In genomic region chr1:996851-997727, GRCh38 we compare ENCODE assay signal across 23 cellular contexts. TPM values are rescaled to one million over a fixed set of nuclear protein-coding genes. Genes with fewer than 3 reads are reported as not detected.
DNase-seq lines count a peak whose midpoint lies in the region; ATAC-seq, FAIRE-seq and TF ChIP-seq lines count a peak whose summit lies in the region.
"Had no signal": no experiment of that assay in that cellular context is flagged by ENCODE, and none has a peak within 500 bp of the region (broad histone marks: within the 10 kb centered on the region; RNA-seq: fewer than 3 reads in every experiment).

No MANE protein-coding gene starts in this region.

- peaks cover 0 to 9% (median 0%) of the 10 kb centered on the region in 9 donors for H3K36me3 ChIP-seq in heart right ventricle
- no peaks in the 10 kb centered on the region for H3K36me3 ChIP-seq in astrocyte (ENCODE audit: insufficient read depth, low read length)
- no peaks in the 10 kb centered on the region for H3K36me3 ChIP-seq in mucosa of descending colon (ENCODE audit: low read depth)
- no peaks in the 10 kb centered on the region for H3K36me3 ChIP-seq in uterus
- H3K36me3 ChIP-seq: lower lobe of right lung, stomach had no signal

- intact Hi-C loops in right cardiac atrium (cut with DNase I) = no loop called here
- intact Hi-C loops in heart right ventricle (cut with DNase I) = no loop called here
- intact Hi-C loops in mucosa of descending colon (cut with DNase I, micrococcal nuclease) = no loop called here
- intact Hi-C loops in uterus (cut with DNase I; ENCODE audit: low total_unique reads) = no loop called here

- peak overlapping the region; percentile 97 for H3K9ac ChIP-seq in astrocyte (ENCODE audit: low read length)

- no peaks in the 10 kb centered on the region for H3K79me2 ChIP-seq in astrocyte (ENCODE audit: insufficient read depth, low read length)

- H2AFZ ChIP-seq in astrocyte (ENCODE audit: low read depth, low read length) = no peak overlapping the region

- peak; percentile 15 to 59 (median 51) for DNase-seq in right cardiac atrium
- no peak for DNase-seq in heart right ventricle
- DNase-seq in astrocyte (ENCODE audit: low read depth) = no peak
- peak in 2 of 3 donors; percentile 25 to 48 for DNase-seq in mucosa of descending colon
- DNase-seq in inferior parietal cortex (ENCODE audit: extremely low spot score) = no peak
- DNase-seq in uterus = no peak
- no peak for DNase-seq in NK-92 treated with Interleukin-12 subunit alpha and Interleukin-12 subunit beta, amount 100 ng/mL, for 24 hours (lab: John Stamatoyannopoulos, UW)
- DNase-seq: activated CD4-positive, alpha-beta T cell treated with anti-CD3 and anti-CD28 coated beads, Interleukin-2, amount 10 ng/mL, durations not matched to agents 24 days and 14 days; activated T-cell treated with anti-CD3 and anti-CD28 coated beads, Interleukin-2, amount 50 U/mL, for 72 hours; AML-193; amygdala; DMS79 treated with DMSO at 0.1 percent for 48 hours; lower lobe of right lung; NCI-H1930; NCI-H69; occipital lobe; RPMI8226; stomach had no signal

- no peak for TF ChIP-seq POLR2A in uterus (IDR thresholded peaks at IDR 0.05)

- WGBS in right cardiac atrium = 67% methylated on average over 24 of the region's 24 CpGs
- WGBS in heart right ventricle, 2 donors = 71% methylated on average over 23 to 24 of the region's 24 CpGs

- peak overlapping the region; percentile 60 for H3K4me3 Mint-ChIP-seq in astrocyte (ENCODE audit: unreplicated experiment)
- H3K4me3 Mint-ChIP-seq: activated CD4-positive, alpha-beta T cell treated with anti-CD3 and anti-CD28 coated beads, Interleukin-2, amount 10 ng/mL, durations not matched to agents 24 days and 14 days; dendritic cell treated with granulocyte-macrophage colony-stimulating factor and Interleukin-4, amounts not matched to agents 40 ng/mL and 50 ng/mL, for 4 days had no signal

- no peak overlapping the region for H3K4me3 ChIP-seq in right cardiac atrium (ENCODE audit: low read length)
- peak overlapping the region in 5 of 10 donors; percentile 73 to 88 (median 80) for H3K4me3 ChIP-seq in heart right ventricle
- H3K4me3 ChIP-seq in astrocyte (ENCODE audit: insufficient read depth, low read depth, low read length) = no peak overlapping the region
- H3K4me3 ChIP-seq in mucosa of descending colon = no peak overlapping the region
- H3K4me3 ChIP-seq in uterus = no peak overlapping the region

- ATAC-seq in right cardiac atrium = no peak
- no peak for ATAC-seq in heart right ventricle
- ATAC-seq in mucosa of descending colon = no peak
- ATAC-seq in HG03520 (IDR thresholded peaks at IDR 0.05; ENCODE audit: unreplicated experiment) = no peak
- ATAC-seq: activated T-cell treated with anti-CD3 and anti-CD28 coated beads, Interleukin-2, amount 50 U/mL, for 72 hours; lower lobe of right lung had no signal

- H3K27ac ChIP-seq in right cardiac atrium (ENCODE audit: low read length) (no peak overlapping the region), heart right ventricle (peak overlapping the region in 2 of 10 donors; percentile 100), astrocyte (ENCODE audit: low read depth, low read length) (no peak overlapping the region), uterus (no peak overlapping the region)
- H3K27ac ChIP-seq: HL-60, lower lobe of right lung, skin epidermis had no signal

- peaks cover 3% of the 10 kb centered on the region for H3K27me3 Mint-ChIP-seq in astrocyte (ENCODE audit: low read depth, unreplicated experiment)

- H4K20me1 ChIP-seq in astrocyte (ENCODE audit: insufficient read depth, low read length) = peaks cover 14% of the 10 kb centered on the region

- H3K27ac Mint-ChIP-seq in astrocyte (ENCODE audit: unreplicated experiment) = peak overlapping the region; percentile 69
- H3K27ac Mint-ChIP-seq: activated CD4-positive, alpha-beta T cell treated with anti-CD3 and anti-CD28 coated beads, Interleukin-2, amount 10 ng/mL, durations not matched to agents 24 days and 14 days; activated T-cell treated with anti-CD3 and anti-CD28 coated beads, Interleukin-2, amount 50 U/mL, for 72 hours; dendritic cell treated with granulocyte-macrophage colony-stimulating factor and Interleukin-4, amounts not matched to agents 40 ng/mL and 50 ng/mL, for 4 days had no signal

- peaks cover 4% of the 10 kb centered on the region for H3K9me3 Mint-ChIP-seq in astrocyte (ENCODE audit: unreplicated experiment)
- H3K9me3 Mint-ChIP-seq: activated CD4-positive, alpha-beta T cell treated with anti-CD3 and anti-CD28 coated beads, Interleukin-2, amount 10 ng/mL, durations not matched to agents 24 days and 14 days; activated T-cell treated with anti-CD3 and anti-CD28 coated beads, Interleukin-2, amount 50 U/mL, for 72 hours had no signal

- no peak for FAIRE-seq in astrocyte (lab: Jason Lieb, UNC)

- peaks cover 9% of the 10 kb centered on the region for H3K4me1 Mint-ChIP-seq in astrocyte (ENCODE audit: low read depth, unreplicated experiment)

- H3K27me3 ChIP-seq in right cardiac atrium (ENCODE audit: control insufficient read depth, insufficient read depth) = no peaks in the 10 kb centered on the region
- peaks cover 0 to 77% (median 0%) of the 10 kb centered on the region in 7 donors for H3K27me3 ChIP-seq in heart right ventricle
- H3K27me3 ChIP-seq in astrocyte (ENCODE audit: insufficient read depth, low read length) = no peaks in the 10 kb centered on the region
- H3K27me3 ChIP-seq in uterus = peaks cover 0 to 4% of the 10 kb centered on the region in 2 donors

- TF ChIP-seq CTCF in heart right ventricle (IDR thresholded peaks at IDR 0.05) (no peak), astrocyte (IDR thresholded peaks at IDR 0.05; ENCODE audit: insufficient read depth, low read depth, low read length) (no peak), mucosa of descending colon (IDR thresholded peaks at IDR 0.05) (no peak), uterus (IDR thresholded peaks at IDR 0.05) (no peak)

- H3K4me1 ChIP-seq in right cardiac atrium (ENCODE audit: control insufficient read depth, insufficient read depth, low read length) (no peaks in the 10 kb centered on the region), heart right ventricle (peaks cover 0 to 34% (median 21%) of the 10 kb centered on the region in 9 donors), astrocyte (ENCODE audit: insufficient read depth, low read length) (peaks cover 14% of the 10 kb centered on the region), mucosa of descending colon (ENCODE audit: low read depth) (peaks cover 27% of the 10 kb centered on the region), uterus (no peaks in the 10 kb centered on the region)

- H3K4me2 ChIP-seq in astrocyte (ENCODE audit: low read length) = no peak overlapping the region

- H3K36me3 Mint-ChIP-seq in astrocyte (ENCODE audit: low read depth, unreplicated experiment) = peaks cover 10% of the 10 kb centered on the region

- H3K9me3 ChIP-seq in right cardiac atrium (ENCODE audit: control insufficient read depth, low read length) (no peaks in the 10 kb centered on the region), heart right ventricle (peaks cover 0 to 6% (median under 1%) of the 10 kb centered on the region in 11 donors), astrocyte (ENCODE audit: insufficient read depth, low read depth, low read length) (peaks cover 4% of the 10 kb centered on the region), mucosa of descending colon (peaks cover 2% of the 10 kb centered on the region), uterus (no peaks in the 10 kb centered on the region)

RNA-seq across cellular contexts. Expression of gene HES4, which starts 2.8 kb away (rescaled TPM):
- total RNA-seq in right cardiac atrium = 10 to 100 TPM; 37.3 to 62.5 (median 38.6) TPM
- polyA plus RNA-seq in right cardiac atrium = 25.7 TPM
- 10 to 100 TPM; 28.5 to 78.1 (median 41.6) TPM for total RNA-seq in heart right ventricle
- polyA plus RNA-seq in heart right ventricle = 10 to 100 TPM; 49.2 to 49.8 TPM
- total RNA-seq in astrocyte = 149 and 169 TPM in 2 replicates
- total RNA-seq in mucosa of descending colon = 10 to 100 TPM; 10.3 to 22.7 (median 21.1) TPM
- 10 to 100 TPM; 19.6 to 41.0 (median 36.3) TPM for total RNA-seq in uterus

RNA-seq across cellular contexts. Expression of gene PERM1, which starts 15.2 kb away (rescaled TPM):
- total RNA-seq in right cardiac atrium = 10 to 100 TPM; 44.4 to 78.0 (median 57.4) TPM
- polyA plus RNA-seq in right cardiac atrium = 112 TPM
- 100 to 1,000 TPM in 8 of 10 donors, 10 to 100 TPM in 2; 66.2 to 238 (median 122) TPM for total RNA-seq in heart right ventricle
- 100 to 1,000 TPM in 1 of 2 donors, 10 to 100 TPM in 1; 55.1 to 513 TPM for polyA plus RNA-seq in heart right ventricle
- 0.20 TPM in 1 of 2 replicates, not detected in the other for total RNA-seq in astrocyte
- under 1 TPM in 1 of 3 donors, not detected in 2; 0.24 TPM for total RNA-seq in mucosa of descending colon
- 1 to 10 TPM in 1 of 4 donors, not detected in 3; 2.3 TPM for total RNA-seq in uterus
- total RNA-seq: activated CD4-positive, alpha-beta T cell treated with anti-CD3 and anti-CD28 coated beads, Interleukin-2, amount 10 ng/mL, durations not matched to agents 24 days and 14 days; activated T-cell treated with anti-CD3 and anti-CD28 coated beads, Interleukin-2, amount 50 U/mL, for 72 hours; lower lobe of right lung; T-helper 2 cell treated with Interferon-gamma antibody and Interleukin-4, amounts not matched to agents 100 ng/mL and 5 ng/mL, for 36 hours had no signal

RNA-seq across cellular contexts. Expression of gene ISG15, which starts 16.2 kb away (rescaled TPM):
- total RNA-seq in right cardiac atrium = 10 to 100 TPM; 16.1 to 36.4 (median 21.6) TPM
- polyA plus RNA-seq in right cardiac atrium = 65.5 TPM
- total RNA-seq in heart right ventricle = 100 to 1,000 TPM in 1 of 10 donors, 10 to 100 TPM in 8, 1 to 10 TPM in 1; 9.8 to 169 (median 20.9) TPM
- 100 to 1,000 TPM in 1 of 2 donors, 10 to 100 TPM in 1; 51.7 to 186 TPM for polyA plus RNA-seq in heart right ventricle
- total RNA-seq in astrocyte = 1,830 and 1,896 TPM in 2 replicates
- total RNA-seq in mucosa of descending colon = 10 to 100 TPM; 37.5 to 41.7 (median 38.7) TPM
- total RNA-seq in uterus = 10 to 100 TPM in 2 of 4 donors, 1 to 10 TPM in 2; 1.8 to 27.2 (median 15.2) TPM

RNA-seq across cellular contexts. Expression of gene AGRN, which starts 22.8 kb away (rescaled TPM):
- total RNA-seq in right cardiac atrium = 10 to 100 TPM; 17.1 to 26.4 (median 21.4) TPM
- polyA plus RNA-seq in right cardiac atrium = 12.0 TPM
- total RNA-seq in heart right ventricle = 10 to 100 TPM; 12.7 to 33.9 (median 18.3) TPM
- polyA plus RNA-seq in heart right ventricle = 10 to 100 TPM; 11.5 to 30.7 TPM
- total RNA-seq in astrocyte = 589 and 603 TPM in 2 replicates
- total RNA-seq in mucosa of descending colon = 10 to 100 TPM; 32.0 to 54.4 (median 40.6) TPM
- total RNA-seq in uterus = 10 to 100 TPM in 3 of 4 donors, 1 to 10 TPM in 1; 8.2 to 86.9 (median 26.2) TPM

RNA-seq across cellular contexts. Expression of gene PLEKHN1, which starts 30.8 kb away (rescaled TPM):
- total RNA-seq in right cardiac atrium (under 1 TPM in 1 of 4 donors, not detected in 3; 0.41 TPM), heart right ventricle (under 1 TPM in 2 of 10 donors, not detected in 8; 0.13 to 0.30 TPM), astrocyte (2.1 and 2.4 TPM in 2 replicates), mucosa of descending colon (under 1 TPM; 0.23 to 0.99 (median 0.32) TPM), uterus (1 to 10 TPM in 1 of 4 donors, not detected in 3; 1.1 TPM)
- polyA plus RNA-seq in right cardiac atrium (0.14 TPM), heart right ventricle (under 1 TPM; 0.28 to 0.37 TPM)
- total RNA-seq: occipital lobe had no signal

Comparison
In these comparisons a context has a peak if more than half of its experiments do, and no peak if none do; other contexts are left out.
1. DNase-seq: peak in right cardiac atrium (3 of 3) and mucosa of descending colon (2 of 3); none in heart right ventricle (0 of 2), astrocyte (single experiment), inferior parietal cortex (single experiment), uterus (0 of 2) and NK-92 treated with Interleukin-12 subunit alpha and Interleukin-12 subunit beta, amount 100 ng/mL, for 24 hours (single experiment).
2. RNA of gene PERM1, which starts 15.2 kb away (total RNA-seq): 66.2 to 238 TPM in heart right ventricle and 44.4 to 78.0 TPM in right cardiac atrium; 0.20 TPM in astrocyte, 2.3 TPM in uterus and 0.24 TPM in mucosa of descending colon; every median in the first group is over 10 times any median in the second.
3. RNA of gene ISG15, which starts 16.2 kb away (total RNA-seq): 1,830 to 1,896 TPM in astrocyte; 37.5 to 41.7 TPM in mucosa of descending colon, 1.8 to 27.2 TPM in uterus, 16.1 to 36.4 TPM in right cardiac atrium and 9.8 to 169 TPM in heart right ventricle; every median in the first group is over 10 times any median in the second.